9 cellular contexts compared by ENCODE assay signal in the genomic region with DNA sequence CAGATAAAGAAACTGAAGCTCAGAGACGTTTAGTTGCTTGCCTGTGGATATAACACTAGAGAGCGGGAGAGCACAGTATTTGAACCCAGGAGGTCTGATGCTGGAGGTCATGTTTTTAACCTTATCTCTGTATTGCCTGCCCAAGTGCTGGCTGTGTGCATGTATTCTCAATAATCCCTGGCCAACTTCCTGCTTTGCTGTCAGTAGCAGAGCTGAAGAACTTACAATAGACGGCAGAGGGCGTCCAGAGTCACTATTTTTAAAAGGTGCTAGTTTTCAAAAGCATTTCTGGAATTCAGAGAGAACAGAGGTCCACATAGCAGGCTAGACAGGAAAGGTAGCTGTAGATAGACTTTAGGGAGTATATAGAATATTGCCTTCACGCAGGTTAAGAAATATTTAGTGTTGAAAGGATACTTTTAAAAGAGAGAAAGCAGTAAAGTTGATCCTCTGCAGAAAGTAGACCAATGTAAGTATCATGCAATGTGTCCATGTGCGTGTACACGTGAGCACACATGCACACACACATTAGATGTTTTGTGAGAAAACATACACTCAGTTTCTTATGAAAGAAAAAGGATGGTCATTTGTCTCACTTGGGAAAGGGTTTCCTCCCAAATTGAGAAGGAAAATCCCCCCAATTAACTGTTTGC. TPM values are rescaled to one million over a fixed set of nuclear protein-coding genes. Genes with fewer than 3 reads are reported as not detected.
A peak's percentile ranks its signal among the peaks of the same experiment; 100 is the strongest.
DNase-seq lines count a peak whose midpoint lies in the region; ATAC-seq, FAIRE-seq and TF ChIP-seq lines count a peak whose summit lies in the region.
"Had no signal": no experiment of that assay in that cellular context is flagged by ENCODE, and none has a peak within 500 bp of the region (broad histone marks: within the 10 kb centered on the region; RNA-seq: fewer than 3 reads in every experiment).

No MANE protein-coding gene starts in this region.

- peak; percentile 20 for FAIRE-seq in H54 (lab: Jason Lieb, UNC)
- FAIRE-seq: endometrium had no signal

- no peak overlapping the region for H3K4me3 Mint-ChIP-seq in activated CD4-positive, alpha-beta T cell treated with anti-CD3 and anti-CD28 coated beads for 36 hours
- no peak overlapping the region for H3K4me3 Mint-ChIP-seq in central memory CD8-positive, alpha-beta T cell

- H3K4me3 ChIP-seq in MG63, result no peak overlapping the region

- H3K4me1 Mint-ChIP-seq in activated CD4-positive, alpha-beta T cell treated with anti-CD3 and anti-CD28 coated beads for 36 hours, result peaks cover 2% of the 10 kb centered on the region
- H3K4me1 Mint-ChIP-seq in central memory CD8-positive, alpha-beta T cell, result no peaks in the 10 kb centered on the region

- POLR2A ChIA-PET in activated CD4-positive, alpha-beta T cell treated with anti-CD3 and anti-CD28 coated beads for 36 hours (lab: Charles Lee), result interaction anchor here (0.5 kb wide), 1 partner anchor 769 kb away, joined by 3 read pairs; no protein-coding TSS in a partner anchor

- H3K9me3 Mint-ChIP-seq in activated CD4-positive, alpha-beta T cell treated with anti-CD3 and anti-CD28 coated beads for 36 hours (ENCODE audit: low read depth), result no peaks in the 10 kb centered on the region
- no peaks in the 10 kb centered on the region for H3K9me3 Mint-ChIP-seq in central memory CD8-positive, alpha-beta T cell

- CTCF ChIA-PET in activated CD4-positive, alpha-beta T cell treated with anti-CD3 and anti-CD28 coated beads for 36 hours (lab: Charles Lee), result interaction anchor here (0.6 to 2.1 kb wide), 14 partner anchors 8 to 478 kb away, joined by 3 to 9 read pairs (median 4); no protein-coding TSS in a partner anchor

- no peaks in the 10 kb centered on the region for H3K27me3 Mint-ChIP-seq in activated CD4-positive, alpha-beta T cell treated with anti-CD3 and anti-CD28 coated beads for 36 hours
- H3K27me3 Mint-ChIP-seq in central memory CD8-positive, alpha-beta T cell, result no peaks in the 10 kb centered on the region

- H3K27me3 ChIP-seq in MG63, result no peaks in the 10 kb centered on the region

- H3K27ac Mint-ChIP-seq in activated CD4-positive, alpha-beta T cell treated with anti-CD3 and anti-CD28 coated beads for 36 hours, result no peak overlapping the region
- H3K27ac Mint-ChIP-seq in central memory CD8-positive, alpha-beta T cell (ENCODE audit: low read depth), result no peak overlapping the region

- in situ Hi-C loops in SK-MEL-5 (cut with HindIII; ENCODE audit: low pct_unique_long_range_greater_than_20kb, low sequenced_read_pairs), result no loop called here

- peak; percentile 73 for ATAC-seq in activated CD4-positive, alpha-beta T cell treated with anti-CD3 and anti-CD28 coated beads for 36 hours
- ATAC-seq in central memory CD8-positive, alpha-beta T cell (replicated peaks; ENCODE audit: extremely low read depth, poor library complexity, severe bottlenecking), result peak; percentile 54

- peaks cover 16% of the 10 kb centered on the region for H3K36me3 ChIP-seq in MG63

- intact Hi-C loops in activated CD4-positive, alpha-beta T cell treated with anti-CD3 and anti-CD28 coated beads for 36 hours (cut with DNase I, micrococcal nuclease), result loop anchor here (1.0 to 10.0 kb wide), 4 partner anchors 158 to 450 kb away; partner anchors contain the start of gene TNPO1 (in 2 of the 2)

- H3K9me3 ChIP-seq in MG63, result peaks cover 2% of the 10 kb centered on the region; the same call in 1 of the 2 replicates

- no peak for TF ChIP-seq POLR2A in H54 (IDR thresholded peaks at IDR 0.05; ENCODE audit: low read depth, low read length)

- peak; percentile 58 for DNase-seq in activated CD4-positive, alpha-beta T cell treated with anti-CD3 and anti-CD28 coated beads for 36 hours
- no peak for DNase-seq in activated CD4-positive, alpha-beta T cell treated with anti-CD3 and anti-CD28 coated beads for 1 hour
- peak; percentile 26 for DNase-seq in H54 (ENCODE audit: insufficient read length, low spot score)
- peak; percentile 61 for DNase-seq in MG63
- peak; percentile 85 for DNase-seq in SK-MEL-5 (ENCODE audit: low read depth, low spot score)
- DNase-seq in central memory CD8-positive, alpha-beta T cell (ENCODE audit: low spot score in 2 of 2), result no peak
- peak; percentile 85 for DNase-seq in kidney tubule cell (ENCODE audit: low spot score)
- peak; percentile 37 for DNase-seq in stimulated activated CD8-positive, alpha-beta memory T cell treated with anti-CD3 and anti-CD28 coated beads, Interleukin-4, amount 100 ng/mL, for 48 hours

- H3K36me3 Mint-ChIP-seq in activated CD4-positive, alpha-beta T cell treated with anti-CD3 and anti-CD28 coated beads for 36 hours (ENCODE audit: low read depth), result peaks cover 24% of the 10 kb centered on the region
- H3K36me3 Mint-ChIP-seq in central memory CD8-positive, alpha-beta T cell (ENCODE audit: insufficient read depth), result peaks cover 4% of the 10 kb centered on the region

RNA-seq across cellular contexts. Expression of gene PTCD2, which starts 46.3 kb away (rescaled TPM):
- total RNA-seq in activated CD4-positive, alpha-beta T cell treated with anti-CD3 and anti-CD28 coated beads for 36 hours, result 10 to 100 TPM; 10.4 to 14.1 TPM
- total RNA-seq in MG63 (2014; rRNA removed; shearing (Covaris generic); ENCODE audit: low replicate concordance), result 16.4 and 27.6 TPM in 2 replicates
- total RNA-seq in SK-MEL-5 (2014; rRNA removed; shearing (Covaris generic)), result 19.0 and 25.6 TPM in 2 replicates
- 15.0 and 15.1 TPM in 2 replicates for polyA plus RNA-seq in SK-MEL-5 (2015; cell fraction: cytosol; rRNA removed)
- polyA plus RNA-seq in SK-MEL-5 (2015; cell fraction: nucleus; rRNA removed), result 22.4 and 28.3 TPM in 2 replicates

RNA-seq across cellular contexts. Expression of gene MRPS27, which starts 46.4 kb away (rescaled TPM):
- total RNA-seq in activated CD4-positive, alpha-beta T cell treated with anti-CD3 and anti-CD28 coated beads for 36 hours, result 100 to 1,000 TPM in 1 of 2 experiments, 10 to 100 TPM in 1; 93.3 to 113 TPM
- 102 and 121 TPM in 2 replicates for total RNA-seq in MG63 (2014; rRNA removed; shearing (Covaris generic); ENCODE audit: low replicate concordance)
- 122 and 134 TPM in 2 replicates for total RNA-seq in SK-MEL-5 (2014; rRNA removed; shearing (Covaris generic))
- 84.6 and 103 TPM in 2 replicates for polyA plus RNA-seq in SK-MEL-5 (2015; cell fraction: cytosol; rRNA removed)
- polyA plus RNA-seq in SK-MEL-5 (2015; cell fraction: nucleus; rRNA removed), result 52.5 and 59.2 TPM in 2 replicates

Comparison
In these comparisons a context has a peak if more than half of its experiments do, and no peak if none do; other contexts are left out.
1. DNase-seq: peak in activated CD4-positive, alpha-beta T cell treated with anti-CD3 and anti-CD28 coated beads for 36 hours (single experiment), H54 (single experiment), MG63 (single experiment), SK-MEL-5 (single experiment), kidney tubule cell (single experiment) and stimulated activated CD8-positive, alpha-beta memory T cell treated with anti-CD3 and anti-CD28 coated beads, Interleukin-4, amount 100 ng/mL, for 48 hours (single experiment); none in activated CD4-positive, alpha-beta T cell treated with anti-CD3 and anti-CD28 coated beads for 1 hour (single experiment) and central memory CD8-positive, alpha-beta T cell (0 of 2).